13 cellular contexts compared by ENCODE assay signal in genomic region chr10:79094412-79095175, GRCh38. TPM values are rescaled to one million over a fixed set of nuclear protein-coding genes. Genes with fewer than 3 reads are reported as not detected.
DNase-seq lines count a peak whose midpoint lies in the region; ATAC-seq and TF ChIP-seq lines count a peak whose summit lies in the region.
"Had no signal": no experiment of that assay in that cellular context is flagged by ENCODE, and none has a peak within 500 bp of the region (broad histone marks: within the 10 kb centered on the region; RNA-seq: fewer than 3 reads in every experiment).

No MANE protein-coding gene starts in this region.

- TF ChIP-seq CTCF in thoracic aorta (IDR thresholded peaks at IDR 0.05), result no peak

- no peak for ATAC-seq in thoracic aorta (ENCODE audit: insufficient number of reproducible peaks, low FRiP score, low read depth)
- ATAC-seq in activated naive CD4-positive, alpha-beta T cell treated with anti-CD3 and anti-CD28 coated beads, Interleukin-2, amount 50 U/mL, for 72 hours, result no peak
- ATAC-seq in naive thymus-derived CD8-positive, alpha-beta T cell, result no peak

- H3K27me3 Mint-ChIP-seq in naive thymus-derived CD8-positive, alpha-beta T cell, result no peaks in the 10 kb centered on the region
- H3K27me3 Mint-ChIP-seq: activated CD4-positive, alpha-beta T cell treated with anti-CD3 and anti-CD28 coated beads, Interleukin-2, amount 10 ng/mL, durations not matched to agents 24 days and 14 days had no signal

- no peaks in the 10 kb centered on the region for H3K27me3 ChIP-seq in HUES6 (ENCODE audit: control insufficient read depth, insufficient read depth, low read length)
- H3K27me3 ChIP-seq in duodenal mucosa (ENCODE audit: control insufficient read depth in 1 of 2, insufficient read depth in 2 of 2, low read length in 2 of 2), result no peaks in the 10 kb centered on the region
- H3K27me3 ChIP-seq in mucosa of stomach (ENCODE audit: control insufficient read depth, insufficient read depth, low read length), result no peaks in the 10 kb centered on the region
- H3K27me3 ChIP-seq in thoracic aorta (replicated peaks; ENCODE audit: insufficient read depth), result no peaks in the 10 kb centered on the region

- no peak overlapping the region for H3K4me3 ChIP-seq in HUES6 (ENCODE audit: low read depth, low read length)
- H3K4me3 ChIP-seq in duodenal mucosa (ENCODE audit: low read depth in 1 of 2, low read length in 2 of 2), result peak overlapping the region; percentile 27 to 29
- H3K4me3 ChIP-seq in mucosa of stomach (ENCODE audit: low read length), result no peak overlapping the region
- H3K4me3 ChIP-seq in thoracic aorta, result peak overlapping the region; percentile 54

- H3K9me3 Mint-ChIP-seq in activated naive CD4-positive, alpha-beta T cell treated with anti-CD3 and anti-CD28 coated beads, Interleukin-2, amount 50 U/mL, for 72 hours, result no peaks in the 10 kb centered on the region
- H3K9me3 Mint-ChIP-seq in naive thymus-derived CD8-positive, alpha-beta T cell, result no peaks in the 10 kb centered on the region
- H3K9me3 Mint-ChIP-seq: activated CD4-positive, alpha-beta T cell treated with anti-CD3 and anti-CD28 coated beads, Interleukin-2, amount 10 ng/mL, durations not matched to agents 24 days and 14 days had no signal

- no peak overlapping the region for H3K9ac ChIP-seq in HUES6 (ENCODE audit: low read length)
- H3K9ac ChIP-seq in duodenal mucosa (ENCODE audit: low read depth in 1 of 2, low read length in 2 of 2), result peak overlapping the region; percentile 45 to 58
- peak overlapping the region; percentile 54 for H3K9ac ChIP-seq in mucosa of stomach (ENCODE audit: low read length)
- H3K9ac ChIP-seq: SK-N-SH had no signal

- H3K27ac ChIP-seq in HUES6 (ENCODE audit: low read depth, low read length) (peak overlapping the region; percentile 42; the same call in 1 of the 2 replicates), duodenal mucosa (ENCODE audit: low read depth, low read length) (peak overlapping the region; percentile 69), thoracic aorta (peak overlapping the region; percentile 35 to 82)

- DNase-seq in thoracic aorta (ENCODE audit: low spot score) (no peak), superior temporal gyrus (ENCODE audit: extremely low spot score) (no peak)
- no peak for DNase-seq in activated naive CD4-positive, alpha-beta T cell treated with anti-CD3 and anti-CD28 coated beads, Interleukin-2, amount 50 U/mL, for 72 hours (ENCODE audit: low spot score in 2 of 2)
- DNase-seq in naive thymus-derived CD8-positive, alpha-beta T cell, result no peak
- no peak for DNase-seq in activated naive CD4-positive, alpha-beta T cell (lab: John Stamatoyannopoulos, UW)
- DNase-seq: effector CD4-positive, alpha-beta T cell; NCI-H1092 treated with DMSO at 0.1 percent for 48 hours; SK-N-SH; stimulated activated naive CD4-positive, alpha-beta T cell treated with Interleukin-2 at 50 U/mL for 16 hours had no signal

- H3K4me3 Mint-ChIP-seq in naive thymus-derived CD8-positive, alpha-beta T cell, result no peak overlapping the region
- H3K4me3 Mint-ChIP-seq: activated CD4-positive, alpha-beta T cell treated with anti-CD3 and anti-CD28 coated beads, Interleukin-2, amount 10 ng/mL, durations not matched to agents 24 days and 14 days had no signal

- POLR2A ChIA-PET in naive thymus-derived CD8-positive, alpha-beta T cell (lab: Charles Lee), result interaction anchor here (0.6 to 0.7 kb wide), 2 partner anchors 11 to 1336 kb away, joined by 3 read pairs; no protein-coding TSS in a partner anchor

- peak overlapping the region in 1 of 2 donors; percentile 58 for H3K27ac Mint-ChIP-seq in activated naive CD4-positive, alpha-beta T cell treated with anti-CD3 and anti-CD28 coated beads, Interleukin-2, amount 50 U/mL, for 72 hours
- H3K27ac Mint-ChIP-seq in naive thymus-derived CD8-positive, alpha-beta T cell, result peak overlapping the region in 2 of 10 donors; percentile 55 to 56

- H3K36me3 ChIP-seq in HUES6 (ENCODE audit: control insufficient read depth, insufficient read depth, low read length) (no peaks in the 10 kb centered on the region), duodenal mucosa (ENCODE audit: control insufficient read depth in 1 of 2, insufficient read depth in 2 of 2, low read length in 2 of 2) (no peaks in the 10 kb centered on the region), mucosa of stomach (ENCODE audit: control insufficient read depth, insufficient read depth, low read length) (peaks cover 4% of the 10 kb centered on the region), thoracic aorta (no peaks in the 10 kb centered on the region)

- H3K4me1 ChIP-seq in HUES6 (ENCODE audit: control insufficient read depth, insufficient read depth, low read length), result peaks cover 55% of the 10 kb centered on the region
- H3K4me1 ChIP-seq in duodenal mucosa (ENCODE audit: control insufficient read depth in 1 of 2, insufficient read depth in 2 of 2, low read length in 2 of 2), result peaks cover 69 to 84% of the 10 kb centered on the region in 2 donors
- H3K4me1 ChIP-seq in mucosa of stomach (ENCODE audit: control insufficient read depth, insufficient read depth, low read length), result peaks cover 90% of the 10 kb centered on the region
- peaks cover 32 to 63% of the 10 kb centered on the region in 2 donors for H3K4me1 ChIP-seq in thoracic aorta (ENCODE audit: control insufficient read depth in 1 of 2, low read depth in 2 of 2)

- no peaks in the 10 kb centered on the region for H3K36me3 Mint-ChIP-seq in activated naive CD4-positive, alpha-beta T cell treated with anti-CD3 and anti-CD28 coated beads, Interleukin-2, amount 50 U/mL, for 72 hours
- peaks cover 0 to 6% (median 0%) of the 10 kb centered on the region in 3 donors for H3K36me3 Mint-ChIP-seq in naive thymus-derived CD8-positive, alpha-beta T cell

- no peaks in the 10 kb centered on the region for H3K9me3 ChIP-seq in HUES6 (ENCODE audit: control insufficient read depth, insufficient read depth, low read depth, low read length)
- H3K9me3 ChIP-seq in duodenal mucosa (ENCODE audit: control insufficient read depth in 1 of 2, low read length in 2 of 2), result no peaks in the 10 kb centered on the region
- no peaks in the 10 kb centered on the region for H3K9me3 ChIP-seq in mucosa of stomach (ENCODE audit: control insufficient read depth, low read length)
- H3K9me3 ChIP-seq in thoracic aorta, result no peaks in the 10 kb centered on the region
- H3K9me3 ChIP-seq: SK-N-SH had no signal

- peaks cover 39 to 74% (median 59%) of the 10 kb centered on the region in 4 donors for H3K4me1 Mint-ChIP-seq in naive thymus-derived CD8-positive, alpha-beta T cell

RNA-seq across cellular contexts. Expression of gene ZMIZ1, which starts 25.8 kb away (rescaled TPM):
- total RNA-seq in thoracic aorta, result 10 to 100 TPM; 57.8 to 81.6 TPM
- 10 to 100 TPM; 16.1 to 42.7 TPM for total RNA-seq in activated naive CD4-positive, alpha-beta T cell treated with anti-CD3 and anti-CD28 coated beads, Interleukin-2, amount 50 U/mL, for 72 hours
- 10 to 100 TPM; 11.2 to 11.6 TPM for total RNA-seq in naive thymus-derived CD8-positive, alpha-beta T cell
- 1 to 10 TPM; 1.4 to 2.7 (median 2.6) TPM for polyA plus RNA-seq in naive thymus-derived CD8-positive, alpha-beta T cell

Comparison
In these comparisons a context has a peak if more than half of its experiments do, and no peak if none do; other contexts are left out.
1. H3K4me3 ChIP-seq: peak in duodenal mucosa (2 of 2) and thoracic aorta (single experiment); none in HUES6 (single experiment) and mucosa of stomach (single experiment).
2. Peak in every context shown above with its lines, with median percentiles within 50 percentile points of each other: H3K27ac ChIP-seq.